ENCODE assay signal across 17 cellular contexts in genomic region chr6:885051-885590, GRCh38.
A peak's percentile ranks its signal among the peaks of the same experiment; 100 is the strongest.
DNase-seq lines count a peak whose midpoint lies in the region; ATAC-seq, FAIRE-seq and TF ChIP-seq lines count a peak whose summit lies in the region.
"Had no signal": no experiment of that assay in that cellular context is flagged by ENCODE, and none has a peak within 500 bp of the region (broad histone marks: within the 10 kb centered on the region; RNA-seq: fewer than 3 reads in every experiment).

No MANE protein-coding gene starts in this region.

- POLR2A ChIA-PET in PC-9 (lab: Charles Lee; ENCODE audit: unreplicated experiment), result no interaction called here

- peaks cover 21% of the 10 kb centered on the region for H3K27me3 Mint-ChIP-seq in activated naive CD4-positive, alpha-beta T cell treated with anti-CD3 and anti-CD28 coated beads, Interleukin-2, amount 10 ng/mL, durations not matched to agents 7 days and 5 days
- H3K27me3 Mint-ChIP-seq in nephron progenitor cell (ENCODE audit: low read depth, poor library complexity), result peaks cover 7% of the 10 kb centered on the region
- H3K27me3 Mint-ChIP-seq: IgD-negative memory B cell had no signal

- H3K4me2 ChIP-seq in mammary epithelial cell (ENCODE audit: insufficient read depth, low read depth, low read length), result no peak overlapping the region
- no peak overlapping the region for H3K4me2 ChIP-seq in keratinocyte (ENCODE audit: control insufficient read depth, extremely low read depth, insufficient read depth, low read depth, low read length)
- no peak overlapping the region for H3K4me2 ChIP-seq in PC-9
- H3K4me2 ChIP-seq: A549 had no signal

- no peaks in the 10 kb centered on the region for H3K27me3 ChIP-seq in mammary epithelial cell (ENCODE audit: insufficient read depth, low read length)
- no peaks in the 10 kb centered on the region for H3K27me3 ChIP-seq in keratinocyte (ENCODE audit: control insufficient read depth, extremely low read depth, insufficient read depth, low read length)
- H3K27me3 ChIP-seq in transverse colon, result no peaks in the 10 kb centered on the region
- H3K27me3 ChIP-seq in PC-9 (ENCODE audit: insufficient read depth, low read depth), result no peaks in the 10 kb centered on the region
- H3K27me3 ChIP-seq: SJCRH30 had no signal

- FAIRE-seq in keratinocyte (lab: Jason Lieb, UNC), result no peak
- FAIRE-seq: A549 had no signal

- intact Hi-C loops in mammary epithelial cell (cut with micrococcal nuclease), result no loop called here
- intact Hi-C loops in transverse colon (cut with DNase I; ENCODE audit: low total_unique reads), result no loop called here
- intact Hi-C loops in PC-9 (cut with micrococcal nuclease; ENCODE audit: unreplicated experiment), result no loop called here

- TF ChIP-seq CTCF in mammary epithelial cell (conservative IDR thresholded peaks at IDR 0.05 in 1 of 2, IDR thresholded peaks at IDR 0.05 in 1 of 2; ENCODE audit: extremely low read depth in 1 of 2, insufficient read depth in 1 of 2, low read depth in 1 of 2, low read length in 2 of 2) (no peak), keratinocyte (optimal IDR thresholded peaks at IDR 0.05 in 1 of 3, IDR thresholded peaks at IDR 0.05 in 1 of 3, conservative IDR thresholded peaks at IDR 0.05 in 1 of 3; ENCODE audit: extremely low read depth in 1 of 3, insufficient read depth in 2 of 3, low read length in 3 of 3) (no peak), transverse colon (IDR thresholded peaks at IDR 0.05) (no peak), nephron progenitor cell (IDR thresholded peaks at IDR 0.05) (no peak), PC-9 (conservative IDR thresholded peaks at IDR 0.05) (no peak)

- ATAC-seq in HG02798 (IDR thresholded peaks at IDR 0.05; ENCODE audit: poor library complexity, unreplicated experiment), result no peak
- ATAC-seq: A549, PC-3 had no signal

- H3K9me1 ChIP-seq in keratinocyte (ENCODE audit: control insufficient read depth, extremely low read depth, insufficient read depth, low read length), result no peaks in the 10 kb centered on the region

- H3K9me2 ChIP-seq in PC-9 (ENCODE audit: insufficient read depth), result no peaks in the 10 kb centered on the region

- H3K79me2 ChIP-seq in mammary epithelial cell (ENCODE audit: insufficient read depth, low read length) (no peaks in the 10 kb centered on the region), keratinocyte (ENCODE audit: control insufficient read depth, insufficient read depth, low read length) (no peaks in the 10 kb centered on the region), PC-9 (ENCODE audit: low read depth) (no peaks in the 10 kb centered on the region)

- H2AFZ ChIP-seq in mammary epithelial cell (ENCODE audit: low read depth, low read length) (peak overlapping the region; percentile 47), keratinocyte (ENCODE audit: control insufficient read depth, low read length) (peak overlapping the region; percentile 57), PC-9 (no peak overlapping the region)

- H3K9me3 ChIP-seq in mammary epithelial cell (replicated peaks; ENCODE audit: insufficient read depth, low read length) (no peaks in the 10 kb centered on the region), keratinocyte (ENCODE audit: control insufficient read depth, low read depth, low read length) (no peaks in the 10 kb centered on the region), transverse colon (no peaks in the 10 kb centered on the region), PC-9 (ENCODE audit: insufficient read depth, low read depth) (no peaks in the 10 kb centered on the region)
- H3K9me3 ChIP-seq: A549, Caco-2, SJCRH30 had no signal

- H3K4me1 Mint-ChIP-seq in activated naive CD4-positive, alpha-beta T cell treated with anti-CD3 and anti-CD28 coated beads, Interleukin-2, amount 10 ng/mL, durations not matched to agents 7 days and 5 days, result peaks cover 25% of the 10 kb centered on the region
- peaks cover 25% of the 10 kb centered on the region for H3K4me1 Mint-ChIP-seq in nephron progenitor cell

- 67% methylated on average over 7 of the region's 7 CpGs for WGBS in mammary epithelial cell (ENCODE audit: low coverage, missing lambda C conversion rate)
- WGBS in transverse colon (ENCODE audit: low coverage in 1 of 2), 2 donors, result 28 to 40% methylated on average over 2 to 7 of the region's 7 CpGs

- H3K9me3 Mint-ChIP-seq in activated naive CD4-positive, alpha-beta T cell treated with anti-CD3 and anti-CD28 coated beads, Interleukin-2, amount 10 ng/mL, durations not matched to agents 7 days and 5 days, result no peaks in the 10 kb centered on the region
- no peaks in the 10 kb centered on the region for H3K9me3 Mint-ChIP-seq in nephron progenitor cell
- H3K9me3 Mint-ChIP-seq: HFFc6, IgD-negative memory B cell had no signal

- CTCF ChIA-PET in activated naive CD4-positive, alpha-beta T cell treated with anti-CD3 and anti-CD28 coated beads, Interleukin-2, amount 10 ng/mL, durations not matched to agents 7 days and 5 days (lab: Charles Lee), result no interaction called here
- CTCF ChIA-PET in mammary epithelial cell (lab: Charles Lee; ENCODE audit: low non-redundant PET), result no interaction called here
- CTCF ChIA-PET in PC-9 (lab: Charles Lee), result no interaction called here

- peaks cover 10% of the 10 kb centered on the region for H3K4me1 ChIP-seq in mammary epithelial cell (ENCODE audit: insufficient read depth, low read length)
- H3K4me1 ChIP-seq in keratinocyte (ENCODE audit: control insufficient read depth, extremely low read depth, insufficient read depth, low read length), result peaks cover 10% of the 10 kb centered on the region
- H3K4me1 ChIP-seq in transverse colon, result peaks cover 0 to 13% (median 11%) of the 10 kb centered on the region in 4 donors
- no peaks in the 10 kb centered on the region for H3K4me1 ChIP-seq in PC-9 (replicated peaks; ENCODE audit: insufficient read depth)
- H3K4me1 ChIP-seq: A549, Caco-2, SJCRH30 had no signal

- no peaks in the 10 kb centered on the region for H4K20me1 ChIP-seq in mammary epithelial cell (ENCODE audit: insufficient read depth, low read length)
- no peaks in the 10 kb centered on the region for H4K20me1 ChIP-seq in keratinocyte (ENCODE audit: control insufficient read depth, extremely low read depth, insufficient read depth, low read length)
- H4K20me1 ChIP-seq in PC-9 (ENCODE audit: insufficient read depth), result no peaks in the 10 kb centered on the region

- no peak overlapping the region for H3K4me3 Mint-ChIP-seq in activated naive CD4-positive, alpha-beta T cell treated with anti-CD3 and anti-CD28 coated beads, Interleukin-2, amount 10 ng/mL, durations not matched to agents 7 days and 5 days
- no peak overlapping the region for H3K4me3 Mint-ChIP-seq in nephron progenitor cell
- H3K4me3 Mint-ChIP-seq: HFFc6, IgD-negative memory B cell had no signal

- no peak for TF ChIP-seq EP300 in transverse colon (IDR thresholded peaks at IDR 0.05; ENCODE audit: low read depth)

- in situ Hi-C loops in mammary epithelial cell (cut with MboI; ENCODE audit: low sequenced_read_pairs in 2 of 2), result no loop called here
- in situ Hi-C loops in transverse colon (cut with MboI; ENCODE audit: low pct_ligation_motif_present in 1 of 4, low pct_unique_long_range_greater_than_20kb in 1 of 4, low sequenced_read_pairs in 3 of 4), result no loop called here

- no peak for TF ChIP-seq POLR2A in transverse colon (IDR thresholded peaks at IDR 0.05)

- H3K36me3 Mint-ChIP-seq in activated naive CD4-positive, alpha-beta T cell treated with anti-CD3 and anti-CD28 coated beads, Interleukin-2, amount 10 ng/mL, durations not matched to agents 7 days and 5 days, result no peaks in the 10 kb centered on the region
- H3K36me3 Mint-ChIP-seq in nephron progenitor cell (ENCODE audit: low read depth), result no peaks in the 10 kb centered on the region
- H3K36me3 Mint-ChIP-seq: IgD-negative memory B cell had no signal

- no peak overlapping the region for H3K4me3 ChIP-seq in mammary epithelial cell (replicated peaks in 1 of 3; ENCODE audit: insufficient read depth in 1 of 3, low read depth in 2 of 3, low read length in 3 of 3)
- no peak overlapping the region for H3K4me3 ChIP-seq in keratinocyte (ENCODE audit: control insufficient read depth in 2 of 3, extremely low read depth in 1 of 3, insufficient read depth in 2 of 3, low read depth in 1 of 3, low read length in 3 of 3)
- H3K4me3 ChIP-seq in transverse colon, result no peak overlapping the region
- H3K4me3 ChIP-seq in PC-9, result no peak overlapping the region
- H3K4me3 ChIP-seq: A549, SJCRH30 had no signal

- peak overlapping the region; percentile 0 for H3K27ac ChIP-seq in mammary epithelial cell (ENCODE audit: insufficient read depth, low read depth, low read length)
- no peak overlapping the region for H3K27ac ChIP-seq in keratinocyte (ENCODE audit: control insufficient read depth, insufficient read depth, low read length)
- H3K27ac ChIP-seq in transverse colon, result peak overlapping the region; percentile 73 to 84 (median 80)
- no peak overlapping the region for H3K27ac ChIP-seq in PC-9
- H3K27ac ChIP-seq: A549, SJCRH30 had no signal

- peak overlapping the region; percentile 17 for H3K27ac Mint-ChIP-seq in activated naive CD4-positive, alpha-beta T cell treated with anti-CD3 and anti-CD28 coated beads, Interleukin-2, amount 10 ng/mL, durations not matched to agents 7 days and 5 days
- H3K27ac Mint-ChIP-seq in nephron progenitor cell, result no peak overlapping the region
- H3K27ac Mint-ChIP-seq: HFFc6, IgD-negative memory B cell had no signal

- dilution Hi-C loops in mammary epithelial cell (cut with HindIII; ENCODE audit: low sequenced_read_pairs), result no loop called here
- dilution Hi-C loops in keratinocyte (cut with MboI; ENCODE audit: extremely low pct_ligation_motif_present, low sequenced_read_pairs), result no loop called here

- H3K9ac ChIP-seq in mammary epithelial cell (ENCODE audit: insufficient read depth, low read length), result no peak overlapping the region
- no peak overlapping the region for H3K9ac ChIP-seq in keratinocyte (ENCODE audit: control insufficient read depth, extremely low read depth, insufficient read depth, low read length)

- DNase-seq in activated naive CD4-positive, alpha-beta T cell treated with anti-CD3 and anti-CD28 coated beads, Interleukin-2, amount 10 ng/mL, durations not matched to agents 7 days and 5 days, result no peak
- DNase-seq in activated naive CD4-positive, alpha-beta T cell treated with anti-CD3 and anti-CD28 coated beads, Interleukin-2, amount 50 U/mL, for 16 hours, result no peak
- DNase-seq in mammary epithelial cell (peak; percentile 41), keratinocyte (ENCODE audit: low read depth, low spot score) (no peak), transverse colon (peak; percentile 35), nephron progenitor cell (no peak), PC-9 (no peak)
- DNase-seq: Caco-2, EL, HFFc6, NCI-H1436 treated with DMSO at 0.1 percent for 48 hours, NCI-H2029 treated with DMSO at 0.1 percent for 48 hours, PC-3, SJCRH30 had no signal

- H3K36me3 ChIP-seq in mammary epithelial cell (ENCODE audit: insufficient read depth, low read length), result no peaks in the 10 kb centered on the region
- no peaks in the 10 kb centered on the region for H3K36me3 ChIP-seq in keratinocyte (ENCODE audit: control insufficient read depth in 2 of 2, extremely low read depth in 1 of 2, insufficient read depth in 2 of 2, low read length in 2 of 2)
- H3K36me3 ChIP-seq in transverse colon, result no peaks in the 10 kb centered on the region
- H3K36me3 ChIP-seq in PC-9 (ENCODE audit: low read depth), result no peaks in the 10 kb centered on the region
- H3K36me3 ChIP-seq: SJCRH30 had no signal

- H3F3A ChIP-seq in PC-9 (ENCODE audit: insufficient read depth, low read depth), result no peaks in the 10 kb centered on the region

- BruUV-seq in mammary epithelial cell (replicated peaks; lab: Mats Ljungman, UMichigan) (no TSS peak), PC-9 (replicated peaks; lab: Mats Ljungman, UMichigan) (no TSS peak)

Comparison
In these comparisons a context has a peak if more than half of its experiments do, and no peak if none do; other contexts are left out.
1. DNase-seq: peak in mammary epithelial cell (single experiment) and transverse colon (single experiment); none in activated naive CD4-positive, alpha-beta T cell treated with anti-CD3 and anti-CD28 coated beads, Interleukin-2, amount 10 ng/mL, durations not matched to agents 7 days and 5 days (single experiment), activated naive CD4-positive, alpha-beta T cell treated with anti-CD3 and anti-CD28 coated beads, Interleukin-2, amount 50 U/mL, for 16 hours (single experiment), keratinocyte (single experiment), nephron progenitor cell (single experiment) and PC-9 (0 of 2).
2. H3K27ac ChIP-seq: peak in mammary epithelial cell (single experiment) and transverse colon (4 of 4); none in keratinocyte (single experiment) and PC-9 (single experiment).